Comparison of ENCODE assay signal across 1 cellular context in the genomic region with DNA sequence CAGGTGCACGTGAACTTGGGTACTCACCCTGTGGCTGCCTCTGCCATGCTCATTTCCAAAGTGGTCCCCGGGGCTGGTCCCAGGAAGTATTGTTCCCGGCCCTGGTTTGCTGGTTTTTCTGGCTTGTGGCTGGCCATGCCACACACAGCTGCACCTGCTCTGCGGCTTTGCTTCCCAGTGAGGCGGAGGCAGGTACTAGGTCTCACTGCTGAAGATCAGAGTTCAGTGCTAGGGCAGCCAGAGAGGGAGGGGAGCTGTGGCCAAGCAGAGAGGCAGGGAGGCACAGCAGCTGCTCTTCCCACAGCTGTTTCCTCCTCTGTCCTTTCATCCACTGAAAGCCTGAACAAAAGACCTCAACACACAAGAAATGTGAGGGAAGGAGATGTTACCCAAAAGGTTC.
TF ChIP-seq lines count a peak whose summit lies in the region.

No MANE protein-coding gene starts in this region.

TF ChIP-seq in GM12878, 131 proteins besides CTCF, POLR2A, EP300 and RAD21:
- 0 out of 2 replicates have a peak, but pooled peaks have one; percentile 14 for TF ChIP-seq RUNX3 (IDR thresholded peaks at IDR 0.05; ENCODE audit: low read length)
- no peak for TF ChIP-seq POLR2AphosphoS5 (IDR thresholded peaks at IDR 0.05; ENCODE audit: low read length)
- no peak for TF ChIP-seq SREBF1 (IDR thresholded peaks at IDR 0.05; ENCODE audit: low read length)
- TF ChIP-seq SMAD5 (IDR thresholded peaks at IDR 0.05; ENCODE audit: low read depth), result no peak
TF ChIP-seq in GM12878: peak in this region for 1.
